Comparison of ENCODE assay signal across 21 cellular contexts in genomic region chr19:53311044-53311443, GRCh38. TPM values are rescaled to one million over a fixed set of nuclear protein-coding genes. Genes with fewer than 3 reads are reported as not detected.
DNase-seq lines count a peak whose midpoint lies in the region; ATAC-seq and TF ChIP-seq lines count a peak whose summit lies in the region.
"Had no signal": no experiment of that assay in that cellular context is flagged by ENCODE, and none has a peak within 500 bp of the region (broad histone marks: within the 10 kb centered on the region; RNA-seq: fewer than 3 reads in every experiment).

No MANE protein-coding gene starts in this region.

- no peaks in the 10 kb centered on the region for H3K9me3 ChIP-seq in neural progenitor cell (ENCODE audit: low read depth)

- H4K20me1 ChIP-seq in neural progenitor cell (ENCODE audit: low read depth) = no peaks in the 10 kb centered on the region

- no peak overlapping the region for H3K4me3 ChIP-seq in neural progenitor cell
- H3K4me3 ChIP-seq: GM23338 had no signal

- H3K36me3 Mint-ChIP-seq in neural progenitor cell = no peaks in the 10 kb centered on the region

- ATAC-seq in GM18867 (IDR thresholded peaks at IDR 0.05; ENCODE audit: unreplicated experiment) = no peak
- ATAC-seq: GM23338, PC-3, T-helper 17 cell had no signal

- peaks cover 7% of the 10 kb centered on the region for H3K4me1 ChIP-seq in neural progenitor cell

- no peaks in the 10 kb centered on the region for H3F3A ChIP-seq in neural progenitor cell (ENCODE audit: low read depth)

- H3K4me2 ChIP-seq in neural progenitor cell = peak overlapping the region; percentile 36
- H3K4me2 ChIP-seq: GM23338 had no signal

- H3K27me3 Mint-ChIP-seq in neural progenitor cell (ENCODE audit: insufficient read depth, low read depth) = peaks cover 7% of the 10 kb centered on the region

- no peaks in the 10 kb centered on the region for H3K4me1 Mint-ChIP-seq in neural progenitor cell
- H3K4me1 Mint-ChIP-seq: T-helper 17 cell had no signal

- no peak overlapping the region for H3K9ac ChIP-seq in neural progenitor cell

- H3K9me3 Mint-ChIP-seq in neural progenitor cell = peaks cover 24% of the 10 kb centered on the region

- DNase-seq in D341Med (ENCODE audit: low spot score) = peak; percentile 52
- DNase-seq in DMS79 treated with DMSO at 0.1 percent for 48 hours (lab: John Stamatoyannopoulos, UW) = peak; percentile 75
- peak; percentile 18 for DNase-seq in NCI-H82 treated with DMSO at 0.1 percent for 48 hours (lab: John Stamatoyannopoulos, UW; ENCODE audit: unreplicated experiment)
- peak; percentile 48 for DNase-seq in neural progenitor cell (ENCODE audit: low spot score)
- DNase-seq in putamen (ENCODE audit: low spot score) = no peak
- DNase-seq in pons (ENCODE audit: low spot score) = no peak
- DNase-seq: ACHN; C1 segment of cervical spinal cord; CD8-positive, alpha-beta memory T cell; GF-D8; HCEC 1CT; NCI-H1436; NCI-H1930; NCI-H446 treated with DMSO at 0.1 percent for 48 hours; NCI-H69; PC-3; SIG-M5; T-helper 17 cell had no signal

- peaks cover 71% of the 10 kb centered on the region for H3K27me3 ChIP-seq in neural progenitor cell

- H3K27ac ChIP-seq in neural progenitor cell = no peak overlapping the region
- H3K27ac ChIP-seq: RWPE1 had no signal

- no peak overlapping the region for H3K27ac Mint-ChIP-seq in neural progenitor cell
- H3K27ac Mint-ChIP-seq: CD8-positive, alpha-beta memory T cell; GM23338; T-helper 17 cell had no signal

- no peaks in the 10 kb centered on the region for H3K79me2 ChIP-seq in neural progenitor cell (ENCODE audit: low read depth)

- TF ChIP-seq CTCF in neural progenitor cell (IDR thresholded peaks at IDR 0.05) = no peak

- H2AFZ ChIP-seq in neural progenitor cell (replicated peaks) = peak overlapping the region; percentile 12
- H2AFZ ChIP-seq: GM23338 had no signal

- H3K36me3 ChIP-seq in neural progenitor cell = no peaks in the 10 kb centered on the region

- no peak overlapping the region for H3K4me3 Mint-ChIP-seq in neural progenitor cell
- H3K4me3 Mint-ChIP-seq: CD8-positive, alpha-beta memory T cell; GM23338; T-helper 17 cell had no signal

RNA-seq across cellular contexts. Expression of gene ZNF845, which starts 22.5 kb away (rescaled TPM):
- total RNA-seq in neural progenitor cell (ENCODE audit: low replicate concordance) = 17.9 and 22.8 TPM in 2 replicates

RNA-seq across cellular contexts. Expression of gene VN1R4, which starts 43.5 kb away (rescaled TPM):
- not detected in 2 replicates for total RNA-seq in neural progenitor cell (ENCODE audit: low replicate concordance)
- total RNA-seq: CD8-positive, alpha-beta memory T cell; GM23338; PC-3; T-helper 17 cell had no signal

RNA-seq across cellular contexts. Expression of gene VN1R2, which starts 53.0 kb away (rescaled TPM):
- not detected in 2 replicates for total RNA-seq in neural progenitor cell (ENCODE audit: low replicate concordance)
- total RNA-seq: CD8-positive, alpha-beta memory T cell; GM23338; PC-3; T-helper 17 cell had no signal

RNA-seq across cellular contexts. Expression of gene ZNF525, which starts 54.5 kb away (rescaled TPM):
- 18.0 and 31.8 TPM in 2 replicates for total RNA-seq in neural progenitor cell (ENCODE audit: low replicate concordance)

RNA-seq across cellular contexts. Expression of gene ZNF677, which starts 56.4 kb away (rescaled TPM):
- 70.4 and 85.7 TPM in 2 replicates for total RNA-seq in neural progenitor cell (ENCODE audit: low replicate concordance)

Comparison
In these comparisons a context has a peak if more than half of its experiments do, and no peak if none do; other contexts are left out.
1. DNase-seq: peak in D341Med (single experiment), DMS79 treated with DMSO at 0.1 percent for 48 hours (single experiment), NCI-H82 treated with DMSO at 0.1 percent for 48 hours (single experiment) and neural progenitor cell (single experiment); none in putamen (single experiment) and pons (single experiment).